ENCODE assay signal across 11 cellular contexts in genomic region chr14:22492601-22493000, GRCh38.
DNase-seq lines count a peak whose midpoint lies in the region; ATAC-seq and TF ChIP-seq lines count a peak whose summit lies in the region.
"Had no signal": no experiment of that assay in that cellular context is flagged by ENCODE, and none has a peak within 500 bp of the region (broad histone marks: within the 10 kb centered on the region; RNA-seq: fewer than 3 reads in every experiment).

No MANE protein-coding gene starts in this region.

- H3K27ac Mint-ChIP-seq in CD8-positive, alpha-beta T cell = peak overlapping the region; percentile 99
- peak overlapping the region; percentile 92 for H3K27ac Mint-ChIP-seq in activated CD8-positive, alpha-beta T cell treated with anti-CD3 and anti-CD28 coated beads for 36 hours

- peaks cover 38% of the 10 kb centered on the region for H3K4me1 Mint-ChIP-seq in CD8-positive, alpha-beta T cell (ENCODE audit: low read depth)
- H3K4me1 Mint-ChIP-seq in activated CD8-positive, alpha-beta T cell treated with anti-CD3 and anti-CD28 coated beads for 36 hours (ENCODE audit: low read depth) = peaks cover 3% of the 10 kb centered on the region

- peak overlapping the region; percentile 39 to 92 (median 81); a peak in 21 of 22 replicates for H3K4me2 ChIP-seq in BLaER1 treated with 17β-estradiol and CSF1 and Interleukin-3, amounts not matched to agents 10 nM and 100 nM

- CTCF ChIA-PET in CD8-positive, alpha-beta T cell (lab: Charles Lee) = interaction anchor here (0.7 to 1.0 kb wide), 2 partner anchors 22 to 380 kb away, joined by 3 read pairs; no protein-coding TSS in a partner anchor
- CTCF ChIA-PET in activated CD8-positive, alpha-beta T cell treated with anti-CD3 and anti-CD28 coated beads for 36 hours (lab: Charles Lee) = interaction anchor here (0.9 kb wide), 1 partner anchor 9 kb away, joined by 3 read pairs; no protein-coding TSS in a partner anchor

- peak overlapping the region in 6 of 11 experiments; percentile 53 to 89 (median 70); a peak in 12 of 22 replicates for H3K27ac ChIP-seq in BLaER1 treated with 17β-estradiol and CSF1 and Interleukin-3, amounts not matched to agents 10 nM and 100 nM
- peak overlapping the region; percentile 32 for H3K27ac ChIP-seq in CD8-positive, alpha-beta T cell (ENCODE audit: low read depth, low read length)
- no peak overlapping the region for H3K27ac ChIP-seq in left lung
- H3K27ac ChIP-seq: SJSA1 had no signal

- peaks cover 56% of the 10 kb centered on the region for H3K36me3 Mint-ChIP-seq in CD8-positive, alpha-beta T cell
- H3K36me3 Mint-ChIP-seq in activated CD8-positive, alpha-beta T cell treated with anti-CD3 and anti-CD28 coated beads for 36 hours (ENCODE audit: low read depth) = peaks cover 94% of the 10 kb centered on the region

- H4K20me1 ChIP-seq in BLaER1 treated with 17β-estradiol and CSF1 and Interleukin-3, amounts not matched to agents 10 nM and 100 nM = peaks cover 0 to 86% (median 0%) of the 10 kb centered on the region in 11 experiments; a peak in 7 of 22 replicates

- H3K4me1 ChIP-seq in BLaER1 treated with 17β-estradiol and CSF1 and Interleukin-3, amounts not matched to agents 10 nM and 100 nM = peaks cover 34 to 98% (median 95%) of the 10 kb centered on the region in 10 experiments
- H3K4me1 ChIP-seq in CD8-positive, alpha-beta T cell (ENCODE audit: insufficient read depth, low read length) = no peaks in the 10 kb centered on the region
- no peaks in the 10 kb centered on the region for H3K4me1 ChIP-seq in left lung
- H3K4me1 ChIP-seq: HAP-1, SJSA1 had no signal

- no peaks in the 10 kb centered on the region for H3K9me3 ChIP-seq in BLaER1 treated with 17β-estradiol and CSF1 and Interleukin-3, amounts not matched to agents 10 nM and 100 nM (replicated peaks in 1 of 11)
- no peaks in the 10 kb centered on the region for H3K9me3 ChIP-seq in CD8-positive, alpha-beta T cell (ENCODE audit: low read length)
- no peaks in the 10 kb centered on the region for H3K9me3 ChIP-seq in left lung
- H3K9me3 ChIP-seq: HAP-1, SJSA1 had no signal

- peak overlapping the region; percentile 84 for H3K4me3 Mint-ChIP-seq in CD8-positive, alpha-beta T cell
- H3K4me3 Mint-ChIP-seq in activated CD8-positive, alpha-beta T cell treated with anti-CD3 and anti-CD28 coated beads for 36 hours = peak overlapping the region; percentile 82

- H3K9me3 Mint-ChIP-seq in CD8-positive, alpha-beta T cell = no peaks in the 10 kb centered on the region
- H3K9me3 Mint-ChIP-seq in activated CD8-positive, alpha-beta T cell treated with anti-CD3 and anti-CD28 coated beads for 36 hours = no peaks in the 10 kb centered on the region

- H3K27me3 ChIP-seq in BLaER1 treated with 17β-estradiol and CSF1 and Interleukin-3, amounts not matched to agents 10 nM and 100 nM = no peaks in the 10 kb centered on the region
- no peaks in the 10 kb centered on the region for H3K27me3 ChIP-seq in CD8-positive, alpha-beta T cell (ENCODE audit: insufficient read depth, low read length)
- H3K27me3 ChIP-seq in left lung = peaks cover 0 to 19% of the 10 kb centered on the region in 2 donors
- H3K27me3 ChIP-seq: SJSA1 had no signal

- no peak for TF ChIP-seq CTCF in CD8-positive, alpha-beta T cell (IDR thresholded peaks at IDR 0.05)
- no peak for TF ChIP-seq CTCF in activated CD8-positive, alpha-beta T cell treated with anti-CD3 and anti-CD28 coated beads for 36 hours (IDR thresholded peaks at IDR 0.05)
- no peak for TF ChIP-seq CTCF in left lung (IDR thresholded peaks at IDR 0.05)

- DNase-seq in CD8-positive, alpha-beta T cell = peak in 1 of 7 experiments; percentile 42
- no peak for DNase-seq in activated CD8-positive, alpha-beta T cell treated with anti-CD3 and anti-CD28 coated beads for 36 hours
- no peak for DNase-seq in left lung
- DNase-seq in iPS-NIHi11 (ENCODE audit: low spot score) = no peak
- no peak for DNase-seq in NOMO-1 (lab: John Stamatoyannopoulos, UW; ENCODE audit: unreplicated experiment in 2 of 2)
- no peak for DNase-seq in GM19238 (ENCODE audit: insufficient read length, low spot score)
- DNase-seq: C1 segment of cervical spinal cord, midbrain had no signal

- POLR2A ChIA-PET in CD8-positive, alpha-beta T cell (lab: Charles Lee) = interaction anchor here (0.8 to 4.1 kb wide), 5 partner anchors 15 to 63 kb away, joined by 3 to 30 read pairs (median 5); no protein-coding TSS in a partner anchor
- POLR2A ChIA-PET in activated CD8-positive, alpha-beta T cell treated with anti-CD3 and anti-CD28 coated beads for 36 hours (lab: Charles Lee) = interaction anchor here (1.0 to 33.3 kb wide), 5 partner anchors 13 to 59 kb away, joined by 3 to 684 read pairs (median 8); no protein-coding TSS in a partner anchor

- no peaks in the 10 kb centered on the region for H3K27me3 Mint-ChIP-seq in CD8-positive, alpha-beta T cell (ENCODE audit: low read depth)
- no peaks in the 10 kb centered on the region for H3K27me3 Mint-ChIP-seq in activated CD8-positive, alpha-beta T cell treated with anti-CD3 and anti-CD28 coated beads for 36 hours

- peaks cover 0 to 95% (median 44%) of the 10 kb centered on the region in 11 experiments; a peak in 14 of 22 replicates for H3K36me3 ChIP-seq in BLaER1 treated with 17β-estradiol and CSF1 and Interleukin-3, amounts not matched to agents 10 nM and 100 nM
- H3K36me3 ChIP-seq in CD8-positive, alpha-beta T cell (ENCODE audit: insufficient read depth, low read length) = no peaks in the 10 kb centered on the region
- no peaks in the 10 kb centered on the region for H3K36me3 ChIP-seq in left lung
- H3K36me3 ChIP-seq: HAP-1, SJSA1 had no signal

- peak overlapping the region in 6 of 11 experiments; percentile 59 to 81 (median 72); a peak in 12 of 22 replicates for H3K9ac ChIP-seq in BLaER1 treated with 17β-estradiol and CSF1 and Interleukin-3, amounts not matched to agents 10 nM and 100 nM

- no peak for ATAC-seq in CD8-positive, alpha-beta T cell
- ATAC-seq in activated CD8-positive, alpha-beta T cell treated with anti-CD3 and anti-CD28 coated beads for 36 hours = no peak
- peak; percentile 34 for ATAC-seq in left lung

- intact Hi-C loops in CD8-positive, alpha-beta T cell (cut with DNase I, micrococcal nuclease) = loop anchor here (5.0 to 10.0 kb wide), 5 partner anchors 170 to 578 kb away; no protein-coding TSS in a partner anchor
- intact Hi-C loops in activated CD8-positive, alpha-beta T cell treated with anti-CD3 and anti-CD28 coated beads for 36 hours (cut with micrococcal nuclease) = no loop called here
- intact Hi-C loops in left lung (cut with DNase I) = no loop called here

- H3K4me3 ChIP-seq in BLaER1 treated with 17β-estradiol and CSF1 and Interleukin-3, amounts not matched to agents 10 nM and 100 nM = peak overlapping the region in 6 of 10 experiments; percentile 28 to 71 (median 62); a peak in 10 of 20 replicates
- H3K4me3 ChIP-seq in CD8-positive, alpha-beta T cell (ENCODE audit: low read depth, low read length) = no peak overlapping the region
- no peak overlapping the region for H3K4me3 ChIP-seq in left lung
- H3K4me3 ChIP-seq: HAP-1, SJSA1 had no signal

Comparison
In these comparisons a context has a peak if more than half of its experiments do, and no peak if none do; other contexts are left out.
1. H3K27ac ChIP-seq: peak in BLaER1 treated with 17β-estradiol and CSF1 and Interleukin-3, amounts not matched to agents 10 nM and 100 nM (6 of 11) and CD8-positive, alpha-beta T cell (single experiment); none in left lung (0 of 2).
2. H3K4me3 ChIP-seq: peak in BLaER1 treated with 17β-estradiol and CSF1 and Interleukin-3, amounts not matched to agents 10 nM and 100 nM (6 of 10); none in CD8-positive, alpha-beta T cell (single experiment) and left lung (0 of 2).
3. intact Hi-C loops: an anchor here in CD8-positive, alpha-beta T cell (5.0 to 10.0 kb wide); none called in activated CD8-positive, alpha-beta T cell treated with anti-CD3 and anti-CD28 coated beads for 36 hours and left lung.